Comparison of ENCODE assay signal across 1 cellular context in genomic region chr12:5258498-5258897, GRCh38.
TF ChIP-seq lines count a peak whose summit lies in the region.

No MANE protein-coding gene starts in this region.

TF ChIP-seq in GM23338, 12 proteins besides CTCF, POLR2A, EP300 and RAD21 (continued from another document):
- TF ChIP-seq ZNF462 (CRISPR knock-in tag; IDR thresholded peaks at IDR 0.05) (no peak), POLR2AphosphoS5 (IDR thresholded peaks at IDR 0.05; ENCODE audit: low read depth) (no peak)
